11 cellular contexts compared by ENCODE assay signal in genomic region chr2:106147665-106148064, GRCh38. TPM values are rescaled to one million over a fixed set of nuclear protein-coding genes. Genes with fewer than 3 reads are reported as not detected.
DNase-seq lines count a peak whose midpoint lies in the region; ATAC-seq, FAIRE-seq and TF ChIP-seq lines count a peak whose summit lies in the region.
"Had no signal": no experiment of that assay in that cellular context is flagged by ENCODE, and none has a peak within 500 bp of the region (broad histone marks: within the 10 kb centered on the region; RNA-seq: fewer than 3 reads in every experiment).

No MANE protein-coding gene starts in this region.

- TF ChIP-seq POLR2A in GM18505 (IDR thresholded peaks at IDR 0.05; ENCODE audit: borderline replicate concordance, extremely low read depth, insufficient read depth, insufficient read length) (no peak), uterus (IDR thresholded peaks at IDR 0.05) (no peak)

- no peaks in the 10 kb centered on the region for H3K9me3 ChIP-seq in SK-N-MC (ENCODE audit: low read depth, low read length)
- H3K9me3 ChIP-seq in uterus = no peaks in the 10 kb centered on the region

- intact Hi-C loops in uterus (cut with DNase I; ENCODE audit: low total_unique reads) = no loop called here

- no peaks in the 10 kb centered on the region for H3K27me3 ChIP-seq in uterus

- H3K36me3 ChIP-seq in SK-N-MC (ENCODE audit: insufficient read depth, low read length) (peaks cover 7% of the 10 kb centered on the region; the same call in 1 of the 2 replicates), uterus (no peaks in the 10 kb centered on the region)

- H3K27ac Mint-ChIP-seq in mesothelial cell of epicardium = peak overlapping the region; percentile 80

- H3K4me1 ChIP-seq in uterus = no peaks in the 10 kb centered on the region

- peak; percentile 63 for ATAC-seq in GM18505 (IDR thresholded peaks at IDR 0.05; ENCODE audit: unreplicated experiment)
- peak; percentile 64 for ATAC-seq in HG02678 (IDR thresholded peaks at IDR 0.05; ENCODE audit: unreplicated experiment)
- ATAC-seq in HG02623 (IDR thresholded peaks at IDR 0.05; ENCODE audit: unreplicated experiment) = no peak

- FAIRE-seq in HTR-8/SVneo (lab: Jason Lieb, UNC) = no peak

- H3K4me3 Mint-ChIP-seq in mesothelial cell of epicardium = no peak overlapping the region

- H3K4me1 Mint-ChIP-seq in mesothelial cell of epicardium = peaks cover 15% of the 10 kb centered on the region

- H3K27ac ChIP-seq in SK-N-MC (peak overlapping the region; percentile 54; the same call in 1 of the 2 replicates), uterus (no peak overlapping the region)
- H3K27ac ChIP-seq: WERI-Rb-1 had no signal

- TF ChIP-seq CTCF in mesothelial cell of epicardium (IDR thresholded peaks at IDR 0.05; ENCODE audit: unreplicated experiment) (no peak), uterus (IDR thresholded peaks at IDR 0.05) (no peak)

- peaks cover 24% of the 10 kb centered on the region for H3K36me3 Mint-ChIP-seq in mesothelial cell of epicardium

- H3K4me3 ChIP-seq in SK-N-MC (no peak overlapping the region), uterus (no peak overlapping the region)

- no peak for DNase-seq in SK-N-MC (ENCODE audit: low read depth, low spot score)
- no peak for DNase-seq in mesothelial cell of epicardium (ENCODE audit: low spot score in 2 of 2, unreplicated experiment in 2 of 2)
- no peak for DNase-seq in middle frontal gyrus (ENCODE audit: extremely low spot score, low spot score)
- no peak for DNase-seq in HTR-8/SVneo (ENCODE audit: insufficient read length, low spot score)
- DNase-seq in uterus = no peak
- DNase-seq: DMS79 treated with DMSO at 0.1 percent for 48 hours, NCI-H69, WERI-Rb-1 had no signal

- H3K9me3 Mint-ChIP-seq in mesothelial cell of epicardium = peaks cover under 1% of the 10 kb centered on the region

- H3K9ac ChIP-seq in SK-N-MC (ENCODE audit: insufficient read length) = no peak overlapping the region

- H3K27me3 Mint-ChIP-seq in mesothelial cell of epicardium (ENCODE audit: low read depth) = no peaks in the 10 kb centered on the region

RNA-seq across cellular contexts. Expression of gene UXS1, which starts 46.4 kb away (rescaled TPM):
- total RNA-seq in mesothelial cell of epicardium (46.9 to 52.8 TPM (median 51.7 TPM) in 3 replicates), uterus (100 to 1,000 TPM in 1 of 4 donors, 10 to 100 TPM in 3; 26.2 to 103 (median 74.8) TPM)
